ENCODE assay signal across 8 cellular contexts in genomic region chrX:12946838-12947544, GRCh38. TPM values are rescaled to one million over a fixed set of nuclear protein-coding genes. Genes with fewer than 3 reads are reported as not detected.
DNase-seq lines count a peak whose midpoint lies in the region; ATAC-seq and TF ChIP-seq lines count a peak whose summit lies in the region.

No MANE protein-coding gene starts in this region.

- no peaks in the 10 kb centered on the region for H3K9me3 ChIP-seq in SU-DHL-6 (ENCODE audit: insufficient read depth, low read length)
- no peaks in the 10 kb centered on the region for H3K9me3 ChIP-seq in adipocyte (ENCODE audit: control insufficient read depth, low read length)

- peaks cover 16% of the 10 kb centered on the region for H3K4me1 ChIP-seq in adipocyte (ENCODE audit: control insufficient read depth, insufficient read depth, low read length)

- H3K4me3 ChIP-seq in SU-DHL-6 (ENCODE audit: insufficient read depth, low read length, poor library complexity, severe bottlenecking): no peak overlapping the region
- H3K4me3 ChIP-seq in adipocyte (ENCODE audit: low read length): no peak overlapping the region

- H3F3A ChIP-seq in SU-DHL-6 (ENCODE audit: insufficient read depth): peaks cover 31% of the 10 kb centered on the region

- peak overlapping the region; percentile 84 for H3K4me2 ChIP-seq in SU-DHL-6 (ENCODE audit: low read depth, low read length, poor library complexity, severe bottlenecking)

- peak overlapping the region; percentile 96 for H3K27ac ChIP-seq in SU-DHL-6 (ENCODE audit: low read depth, low read length)

- H4K20me1 ChIP-seq in SU-DHL-6 (ENCODE audit: low read depth, low read length): no peaks in the 10 kb centered on the region

- H3K36me3 ChIP-seq in SU-DHL-6 (ENCODE audit: low read length): no peaks in the 10 kb centered on the region
- H3K36me3 ChIP-seq in adipocyte (ENCODE audit: control insufficient read depth, insufficient read depth, low read length, severe bottlenecking): no peaks in the 10 kb centered on the region

- in situ Hi-C loops in ACHN (cut with HindIII; ENCODE audit: low pct_ligation_motif_present, low pct_unique_long_range_greater_than_20kb, low sequenced_read_pairs): no loop called here

- peak overlapping the region; percentile 55 for H3K9ac ChIP-seq in SU-DHL-6 (ENCODE audit: low read length)
- H3K9ac ChIP-seq in adipocyte (ENCODE audit: low read length): peak overlapping the region; percentile 63

- no peak overlapping the region for H2AFZ ChIP-seq in SU-DHL-6 (ENCODE audit: low read depth, low read length, severe bottlenecking)

- intact Hi-C loops in left ventricle myocardium superior (cut with micrococcal nuclease): loop anchor here (10.0 kb wide), 1 partner anchor 538 kb away; no protein-coding TSS in a partner anchor

- DNase-seq in ACHN: peak; percentile 75
- peak; percentile 81 for DNase-seq in NCI-H1092 treated with DMSO at 0.1 percent for 48 hours (lab: John Stamatoyannopoulos, UW)
- peak; percentile 95 for DNase-seq in adipocyte (ENCODE audit: low read depth)
- no peak for DNase-seq in left ventricle myocardium superior
- DNase-seq in renal cortical epithelial cell (ENCODE audit: low read depth): peak; percentile 70

- no peaks in the 10 kb centered on the region; the same call in 1 of the 2 replicates for H3K79me2 ChIP-seq in SU-DHL-6 (ENCODE audit: insufficient read depth, low read length)

- H3K27me3 ChIP-seq in SU-DHL-6 (ENCODE audit: low read length): no peaks in the 10 kb centered on the region
- H3K27me3 ChIP-seq in adipocyte (replicated peaks; ENCODE audit: control insufficient read depth, insufficient read depth, low read length): no peaks in the 10 kb centered on the region

- no peaks in the 10 kb centered on the region for H3K9me2 ChIP-seq in SU-DHL-6 (replicated peaks; ENCODE audit: insufficient read depth, low read length)

- TF ChIP-seq CTCF in SU-DHL-6 (IDR thresholded peaks at IDR 0.05; ENCODE audit: insufficient read depth, low read length, poor library complexity, severe bottlenecking): peak; percentile 87

- ATAC-seq in GM18909 (IDR thresholded peaks at IDR 0.05; ENCODE audit: poor library complexity, unreplicated experiment) (peak; percentile 38), left ventricle myocardium superior (peak; percentile 74), GM21737 (IDR thresholded peaks at IDR 0.05; ENCODE audit: unreplicated experiment) (no peak)

RNA-seq across cellular contexts. Expression of gene TMSB4X, which starts 27.9 kb away (rescaled TPM):
- 942 TPM for total RNA-seq in left ventricle myocardium superior
- total RNA-seq in renal cortical epithelial cell: 2,616 and 8,785 TPM in 2 replicates

RNA-seq across cellular contexts. Expression of gene TLR8, which starts 40.6 kb away (rescaled TPM):
- 1.4 TPM for total RNA-seq in left ventricle myocardium superior
- total RNA-seq in renal cortical epithelial cell: not detected in 2 replicates
